18 cellular contexts compared by ENCODE assay signal in genomic region chr9:131840751-131841702, GRCh38.
DNase-seq lines count a peak whose midpoint lies in the region; ATAC-seq, FAIRE-seq and TF ChIP-seq lines count a peak whose summit lies in the region.
"Had no signal": no experiment of that assay in that cellular context is flagged by ENCODE, and none has a peak within 500 bp of the region (broad histone marks: within the 10 kb centered on the region; RNA-seq: fewer than 3 reads in every experiment).

No MANE protein-coding gene starts in this region.

- intact Hi-C loops in activated T-helper 1 cell treated with anti-CD3 and anti-CD28 coated beads, Interleukin-12 subunit alpha, Interleukin-12 subunit beta, Interleukin-2, Interleukin-4 antibody, amounts not matched to agents 30 ng/mL and 10 ng/mL and 1 ng/mL, durations not matched to agents 14 hours and 24 hours and 36 hours (cut with micrococcal nuclease) = no loop called here
- intact Hi-C loops in right lobe of liver (cut with DNase I) = no loop called here

- H3K9me3 Mint-ChIP-seq in activated T-helper 1 cell treated with anti-CD3 and anti-CD28 coated beads, Interleukin-12 subunit alpha, Interleukin-12 subunit beta, Interleukin-2, Interleukin-4 antibody, amounts not matched to agents 30 ng/mL and 10 ng/mL and 1 ng/mL, durations not matched to agents 14 hours and 24 hours and 36 hours = no peaks in the 10 kb centered on the region

- peak overlapping the region; percentile 99 for H3K27ac Mint-ChIP-seq in activated T-helper 1 cell treated with anti-CD3 and anti-CD28 coated beads, Interleukin-12 subunit alpha, Interleukin-12 subunit beta, Interleukin-2, Interleukin-4 antibody, amounts not matched to agents 30 ng/mL and 10 ng/mL and 1 ng/mL, durations not matched to agents 14 hours and 24 hours and 36 hours

- TF ChIP-seq POLR2A in A549 (IDR thresholded peaks at IDR 0.05; ENCODE audit: low read length) (no peak), right lobe of liver (IDR thresholded peaks at IDR 0.05) (no peak)

- peaks cover 32% of the 10 kb centered on the region for H3K4me1 Mint-ChIP-seq in activated T-helper 1 cell treated with anti-CD3 and anti-CD28 coated beads, Interleukin-12 subunit alpha, Interleukin-12 subunit beta, Interleukin-2, Interleukin-4 antibody, amounts not matched to agents 30 ng/mL and 10 ng/mL and 1 ng/mL, durations not matched to agents 14 hours and 24 hours and 36 hours (ENCODE audit: low read depth)

- H3K4me1 ChIP-seq in A549 (no peaks in the 10 kb centered on the region), right lobe of liver (no peaks in the 10 kb centered on the region), hepatocyte (ENCODE audit: insufficient read depth) (no peaks in the 10 kb centered on the region)
- H3K4me1 ChIP-seq in BLaER1 treated with 17β-estradiol and CSF1 and Interleukin-3, amounts not matched to agents 10 nM and 100 nM = peaks cover 35 to 85% (median 77%) of the 10 kb centered on the region in 10 experiments

- FAIRE-seq in A549 (lab: Jason Lieb, UNC) (no peak), frontal cortex (lab: Jason Lieb, UNC) (no peak)
- FAIRE-seq: G401.6, GM12878 had no signal

- no peaks in the 10 kb centered on the region for H3K9me3 ChIP-seq in A549
- no peaks in the 10 kb centered on the region for H3K9me3 ChIP-seq in BLaER1 treated with 17β-estradiol and CSF1 and Interleukin-3, amounts not matched to agents 10 nM and 100 nM (replicated peaks in 1 of 11)
- H3K9me3 ChIP-seq in right lobe of liver = no peaks in the 10 kb centered on the region
- H3K9me3 ChIP-seq in hepatocyte (ENCODE audit: low read depth) = no peaks in the 10 kb centered on the region

- POLR2A ChIA-PET in A549 (lab: Yijun Ruan, JAX) = no interaction called here

- no peak for TF ChIP-seq RAD21 in A549 (conservative IDR thresholded peaks at IDR 0.05 in 1 of 2, IDR thresholded peaks at IDR 0.05 in 1 of 2)

- H3K79me2 ChIP-seq in hepatocyte = no peaks in the 10 kb centered on the region

- H3K9ac ChIP-seq in BLaER1 treated with 17β-estradiol and CSF1 and Interleukin-3, amounts not matched to agents 10 nM and 100 nM = peak overlapping the region in 1 of 11 experiments; percentile 75; a peak in 1 of 22 replicates

- H3K4me3 ChIP-seq in A549 (no peak overlapping the region), right lobe of liver (no peak overlapping the region), hepatocyte (no peak overlapping the region)
- no peak overlapping the region for H3K4me3 ChIP-seq in BLaER1 treated with 17β-estradiol and CSF1 and Interleukin-3, amounts not matched to agents 10 nM and 100 nM
- H3K4me3 ChIP-seq: GM12878, PC-9, SK-N-MC had no signal

- TF ChIP-seq CTCF in A549 (IDR thresholded peaks at IDR 0.05) (no peak), right lobe of liver (IDR thresholded peaks at IDR 0.05) (no peak), hepatocyte (IDR thresholded peaks at IDR 0.05; ENCODE audit: poor library complexity) (no peak)

- CTCF ChIA-PET in A549 (lab: Yijun Ruan, JAX) = interaction anchor here (0.6 to 1.1 kb wide), 2 partner anchors 393 to 396 kb away, joined by 3 to 4 read pairs; no protein-coding TSS in a partner anchor

- no peak for ATAC-seq in A549
- ATAC-seq in right lobe of liver = no peak
- ATAC-seq: GM12878 had no signal

- no peak overlapping the region for H3K4me3 Mint-ChIP-seq in activated T-helper 1 cell treated with anti-CD3 and anti-CD28 coated beads, Interleukin-12 subunit alpha, Interleukin-12 subunit beta, Interleukin-2, Interleukin-4 antibody, amounts not matched to agents 30 ng/mL and 10 ng/mL and 1 ng/mL, durations not matched to agents 14 hours and 24 hours and 36 hours

- H3K27me3 ChIP-seq in BLaER1 treated with 17β-estradiol and CSF1 and Interleukin-3, amounts not matched to agents 10 nM and 100 nM = peaks cover 0 to 28% (median 0%) of the 10 kb centered on the region in 11 experiments; a peak in 7 of 22 replicates
- H3K27me3 ChIP-seq in right lobe of liver (no peaks in the 10 kb centered on the region), hepatocyte (no peaks in the 10 kb centered on the region)

- H3K36me3 Mint-ChIP-seq in activated T-helper 1 cell treated with anti-CD3 and anti-CD28 coated beads, Interleukin-12 subunit alpha, Interleukin-12 subunit beta, Interleukin-2, Interleukin-4 antibody, amounts not matched to agents 30 ng/mL and 10 ng/mL and 1 ng/mL, durations not matched to agents 14 hours and 24 hours and 36 hours (ENCODE audit: low read depth) = peaks cover 2% of the 10 kb centered on the region

- no peak overlapping the region for H3K4me2 ChIP-seq in A549
- peak overlapping the region; percentile 77 to 98 (median 83) for H3K4me2 ChIP-seq in BLaER1 treated with 17β-estradiol and CSF1 and Interleukin-3, amounts not matched to agents 10 nM and 100 nM
- H3K4me2 ChIP-seq in hepatocyte = no peak overlapping the region
- H3K4me2 ChIP-seq: PC-9 had no signal

- no peak overlapping the region for H2AFZ ChIP-seq in hepatocyte
- H2AFZ ChIP-seq: PC-9 had no signal

- peaks cover 0 to 5% (median 0%) of the 10 kb centered on the region in 11 experiments; a peak in 1 of 22 replicates for H4K20me1 ChIP-seq in BLaER1 treated with 17β-estradiol and CSF1 and Interleukin-3, amounts not matched to agents 10 nM and 100 nM
- no peaks in the 10 kb centered on the region for H4K20me1 ChIP-seq in hepatocyte (ENCODE audit: insufficient read depth, poor library complexity, severe bottlenecking)

- TF ChIP-seq EP300 in A549 (IDR thresholded peaks at IDR 0.05) = no peak

- H3K27me3 Mint-ChIP-seq in activated T-helper 1 cell treated with anti-CD3 and anti-CD28 coated beads, Interleukin-12 subunit alpha, Interleukin-12 subunit beta, Interleukin-2, Interleukin-4 antibody, amounts not matched to agents 30 ng/mL and 10 ng/mL and 1 ng/mL, durations not matched to agents 14 hours and 24 hours and 36 hours (ENCODE audit: insufficient read depth) = peaks cover 3% of the 10 kb centered on the region

- WGBS in A549 (ENCODE audit: missing lambda C conversion rate) = 75% methylated on average over 25 of the region's 25 CpGs
- 77% methylated on average over 9 of the region's 25 CpGs for WGBS in right lobe of liver (ENCODE audit: insufficient coverage, low coverage, low lambda C conversion rate, missing lambda C conversion rate)
- WGBS in hepatocyte (ENCODE audit: low lambda C conversion rate, missing lambda C conversion rate) = 93% methylated on average over 25 of the region's 25 CpGs

- no peak for DNase-seq in A549 (ENCODE audit: low read depth in 1 of 2, low spot score in 1 of 2)
- no peak for DNase-seq in activated T-helper 1 cell treated with anti-CD3 and anti-CD28 coated beads, Interleukin-12 subunit alpha, Interleukin-12 subunit beta, Interleukin-2, Interleukin-4 antibody, amounts not matched to agents 30 ng/mL and 10 ng/mL and 1 ng/mL, durations not matched to agents 14 hours and 24 hours and 36 hours (ENCODE audit: low spot score)
- DNase-seq in right lobe of liver = peak in 2 of 3 donors; percentile 37 to 44
- DNase-seq in NCI-H128 (lab: John Stamatoyannopoulos, UW; ENCODE audit: unreplicated experiment) = no peak
- DNase-seq in frontal cortex (ENCODE audit: low spot score in 2 of 2) = no peak
- DNase-seq in hepatocyte (ENCODE audit: low spot score) = no peak
- DNase-seq: DND-41, HCEC 1CT, NCI-H1436, NCI-H2029, NCI-H2171, NCI-H510A, NCI-H82, PC-9 had no signal

- no peaks in the 10 kb centered on the region for H3K9me2 ChIP-seq in hepatocyte (replicated peaks; ENCODE audit: insufficient read depth)

- H3K27ac ChIP-seq in A549 (no peak overlapping the region), right lobe of liver (no peak overlapping the region), hepatocyte (no peak overlapping the region)
- H3K27ac ChIP-seq in BLaER1 treated with 17β-estradiol and CSF1 and Interleukin-3, amounts not matched to agents 10 nM and 100 nM = peak overlapping the region in 9 of 11 experiments; percentile 61 to 85 (median 82); a peak in 13 of 22 replicates
- H3K27ac ChIP-seq: PC-9, SK-N-MC had no signal

- no peaks in the 10 kb centered on the region for H3K36me3 ChIP-seq in BLaER1 treated with 17β-estradiol and CSF1 and Interleukin-3, amounts not matched to agents 10 nM and 100 nM
- H3K36me3 ChIP-seq in right lobe of liver (no peaks in the 10 kb centered on the region), hepatocyte (replicated peaks; ENCODE audit: insufficient read depth, low read depth) (no peaks in the 10 kb centered on the region)

TF ChIP-seq in A549, 52 proteins besides CTCF, POLR2A, EP300 and RAD21:
- TF ChIP-seq KDM5A (IDR thresholded peaks at IDR 0.05) (no peak), ZFP36 (IDR thresholded peaks at IDR 0.05; ENCODE audit: borderline replicate concordance, partially characterized antibody) (peak; percentile 18)

Comparison
In these comparisons a context has a peak if more than half of its experiments do, and no peak if none do; other contexts are left out.
1. DNase-seq: peak in right lobe of liver (2 of 3); none in A549 (0 of 2), activated T-helper 1 cell treated with anti-CD3 and anti-CD28 coated beads, Interleukin-12 subunit alpha, Interleukin-12 subunit beta, Interleukin-2, Interleukin-4 antibody, amounts not matched to agents 30 ng/mL and 10 ng/mL and 1 ng/mL, durations not matched to agents 14 hours and 24 hours and 36 hours (single experiment), NCI-H128 (single experiment), frontal cortex (0 of 2) and hepatocyte (single experiment).
2. H3K27ac ChIP-seq: peak in BLaER1 treated with 17β-estradiol and CSF1 and Interleukin-3, amounts not matched to agents 10 nM and 100 nM (9 of 11); none in A549 (0 of 2), right lobe of liver (0 of 3) and hepatocyte (single experiment).
3. H3K4me2 ChIP-seq: peak in BLaER1 treated with 17β-estradiol and CSF1 and Interleukin-3, amounts not matched to agents 10 nM and 100 nM (11 of 11); none in A549 (single experiment) and hepatocyte (single experiment).